In the genomic region with DNA sequence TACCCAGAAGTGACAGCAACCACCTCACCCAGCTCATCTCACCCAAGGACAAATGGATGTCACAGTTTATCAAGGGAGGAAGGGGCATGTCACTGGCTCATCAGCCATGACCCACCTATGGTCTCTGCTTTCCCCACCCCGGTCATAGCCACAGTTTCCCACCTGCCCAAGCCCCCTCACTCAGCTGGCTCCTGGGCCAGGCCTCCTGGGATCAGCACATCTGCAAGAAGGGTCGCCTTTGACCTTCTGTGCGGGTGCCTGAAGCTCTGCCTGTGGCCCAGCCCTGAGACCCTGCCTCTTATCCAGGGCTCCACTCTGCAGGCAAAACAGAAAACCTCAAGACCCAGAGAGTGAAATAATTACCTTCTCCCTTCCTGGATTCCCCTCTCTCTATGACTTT, we compare ENCODE assay signal across 16 cellular contexts.
"Had no signal": no experiment of that assay in that cellular context is flagged by ENCODE, and none has a peak within 500 bp of the region (broad histone marks: within the 10 kb centered on the region; RNA-seq: fewer than 3 reads in every experiment).

No MANE protein-coding gene starts in this region.

- H3K27ac ChIP-seq: heart left ventricle, pancreas, prostate gland had no signal

- H3K36me3 Mint-ChIP-seq: naive thymus-derived CD8-positive, alpha-beta T cell had no signal

- H3K27ac Mint-ChIP-seq: dendritic cell treated with granulocyte-macrophage colony-stimulating factor and Interleukin-4, amounts not matched to agents 40 ng/mL and 50 ng/mL, for 4 days; effector memory CD8-positive, alpha-beta T cell; naive thymus-derived CD8-positive, alpha-beta T cell had no signal

- ATAC-seq: effector memory CD8-positive, alpha-beta T cell; heart left ventricle; mucosa of descending colon; naive thymus-derived CD8-positive, alpha-beta T cell; pancreas had no signal

- H3K36me3 ChIP-seq: heart left ventricle, pancreas, prostate gland had no signal

- H3K4me1 ChIP-seq: heart left ventricle, pancreas, prostate gland had no signal

- DNase-seq: effector memory CD8-positive, alpha-beta T cell; erythroblast; foreskin melanocyte; heart left ventricle; hippocampal formation; mammary epithelial cell; mucosa of descending colon; naive thymus-derived CD8-positive, alpha-beta T cell; nucleus accumbens; pancreas; small intestine; stimulated activated CD4-positive, alpha-beta T cell treated with anti-CD3 and anti-CD28 coated beads, Interleukin-12 subunit alpha, Interleukin-12 subunit beta, amount 100 ng/mL, for 4 hours; stimulated activated naive CD4-positive, alpha-beta T cell; trophoblast cell had no signal

- H3K4me3 Mint-ChIP-seq: dendritic cell treated with granulocyte-macrophage colony-stimulating factor and Interleukin-4, amounts not matched to agents 40 ng/mL and 50 ng/mL, for 4 days; effector memory CD8-positive, alpha-beta T cell; naive thymus-derived CD8-positive, alpha-beta T cell had no signal

- H3K27me3 ChIP-seq: pancreas had no signal

- H3K9me3 Mint-ChIP-seq: dendritic cell treated with granulocyte-macrophage colony-stimulating factor and Interleukin-4, amounts not matched to agents 40 ng/mL and 50 ng/mL, for 4 days had no signal

- H3K9me3 ChIP-seq: mucosa of descending colon, pancreas, prostate gland had no signal

- H3K4me3 ChIP-seq: heart left ventricle, mucosa of descending colon, pancreas, prostate gland had no signal
